22 cellular contexts compared by ENCODE assay signal in the genomic region with DNA sequence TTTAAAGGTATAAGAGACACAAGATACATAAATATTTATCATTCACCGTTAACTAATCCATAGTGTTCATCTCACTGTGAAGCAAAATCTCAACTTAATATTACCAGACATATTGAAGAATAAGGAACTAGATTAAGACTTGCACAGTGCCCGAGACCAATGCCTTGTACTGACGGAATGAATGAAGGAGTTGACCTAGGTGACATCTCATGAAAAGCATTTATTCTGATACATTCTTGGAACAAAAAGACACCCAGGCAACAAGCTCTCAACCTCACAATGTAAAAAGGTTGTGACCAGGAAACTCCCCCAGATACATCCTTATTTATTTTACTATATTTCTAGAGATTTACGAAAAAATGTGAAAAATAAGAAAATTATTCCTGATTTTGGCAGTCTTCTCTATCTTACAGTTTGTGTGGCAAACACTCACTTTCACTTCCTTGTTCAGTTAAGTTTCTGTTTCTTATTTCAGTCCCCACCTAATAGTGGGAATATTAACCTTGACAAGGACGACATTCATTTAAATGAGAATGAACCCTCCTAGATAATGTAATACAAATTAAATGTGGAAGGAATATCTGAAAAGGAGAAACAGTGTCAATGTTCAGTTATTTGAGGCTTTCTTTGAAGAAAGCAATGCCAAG. TPM values are rescaled to one million over a fixed set of nuclear protein-coding genes. Genes with fewer than 3 reads are reported as not detected.
A peak's percentile ranks its signal among the peaks of the same experiment; 100 is the strongest.
DNase-seq lines count a peak whose midpoint lies in the region; ATAC-seq and TF ChIP-seq lines count a peak whose summit lies in the region.
"Had no signal": no experiment of that assay in that cellular context is flagged by ENCODE, and none has a peak within 500 bp of the region (broad histone marks: within the 10 kb centered on the region; RNA-seq: fewer than 3 reads in every experiment).

No MANE protein-coding gene starts in this region.

- H3K79me2 ChIP-seq in OCI-LY7 (ENCODE audit: insufficient read depth, low read depth, low read length), result no peaks in the 10 kb centered on the region

- peaks cover 12% of the 10 kb centered on the region for H3K4me1 ChIP-seq in OCI-LY7 (ENCODE audit: insufficient read depth, low read length, poor library complexity, severe bottlenecking)
- H3K4me1 ChIP-seq: A549, body of pancreas, left ventricle myocardium inferior had no signal

- CTCF ChIA-PET in OCI-LY7 (lab: Charles Lee; ENCODE audit: unreplicated experiment), result no interaction called here
- CTCF ChIA-PET in RWPE1 (lab: Yijun Ruan, JAX), result no interaction called here

- H3K27ac ChIP-seq in OCI-LY7 (ENCODE audit: low read depth, low read length, poor library complexity, severe bottlenecking), result no peak overlapping the region
- no peak overlapping the region for H3K27ac ChIP-seq in substantia nigra (ENCODE audit: low read depth, low read length, poor library complexity, severe bottlenecking)
- no peak overlapping the region for H3K27ac ChIP-seq in RWPE1
- H3K27ac ChIP-seq: A549, body of pancreas, C4-2B, left ventricle myocardium inferior, SK-N-MC had no signal

- H3K4me1 Mint-ChIP-seq in CD14-positive monocyte, result peaks cover 21% of the 10 kb centered on the region
- H3K4me1 Mint-ChIP-seq in progenitor cell of endocrine pancreas (ENCODE audit: low read depth), result no peaks in the 10 kb centered on the region

- ATAC-seq in GM18907 (IDR thresholded peaks at IDR 0.05; ENCODE audit: unreplicated experiment) (peak; percentile 51), HG03469 (IDR thresholded peaks at IDR 0.05; ENCODE audit: unreplicated experiment) (peak; percentile 48)
- ATAC-seq: body of pancreas had no signal

- no peak for TF ChIP-seq CTCF in CD14-positive monocyte (IDR thresholded peaks at IDR 0.05)
- no peak for TF ChIP-seq CTCF in OCI-LY7 (conservative IDR thresholded peaks at IDR 0.05; ENCODE audit: low read length)
- no peak for TF ChIP-seq CTCF in progenitor cell of endocrine pancreas (IDR thresholded peaks at IDR 0.05; ENCODE audit: unreplicated experiment)
- TF ChIP-seq CTCF in RWPE1 (conservative IDR thresholded peaks at IDR 0.05; ENCODE audit: low read depth), result no peak

- H3K36me3 Mint-ChIP-seq in CD14-positive monocyte, result no peaks in the 10 kb centered on the region
- no peaks in the 10 kb centered on the region for H3K36me3 Mint-ChIP-seq in progenitor cell of endocrine pancreas (ENCODE audit: insufficient read depth)
- H3K36me3 Mint-ChIP-seq: activated naive CD8-positive, alpha-beta T cell had no signal

- H3K4me3 ChIP-seq in OCI-LY7 (ENCODE audit: low read depth, low read length, poor library complexity, severe bottlenecking), result no peak overlapping the region
- H3K4me3 ChIP-seq: A549, body of pancreas, left ventricle myocardium inferior, SK-N-MC had no signal

- peak overlapping the region; percentile 68 for H2AFZ ChIP-seq in OCI-LY7 (ENCODE audit: low read length)

- H3K36me3 ChIP-seq in OCI-LY7 (ENCODE audit: insufficient read depth, low read length), result no peaks in the 10 kb centered on the region
- H3K36me3 ChIP-seq: left ventricle myocardium inferior had no signal

- no TSS peak for BruUV-seq in OCI-LY7 (replicated peaks; lab: Mats Ljungman, UMichigan)

- peaks cover 2 to 4% (median 3%) of the 10 kb centered on the region in 3 donors for H3K27me3 Mint-ChIP-seq in CD14-positive monocyte (ENCODE audit: low read depth in 3 of 3)
- H3K27me3 Mint-ChIP-seq in progenitor cell of endocrine pancreas, result no peaks in the 10 kb centered on the region

- H3K4me3 Mint-ChIP-seq in CD14-positive monocyte, result peak overlapping the region in 1 of 2 donors; percentile 35
- H3K4me3 Mint-ChIP-seq in progenitor cell of endocrine pancreas (ENCODE audit: low read depth), result no peak overlapping the region
- H3K4me3 Mint-ChIP-seq: activated naive CD8-positive, alpha-beta T cell; endodermal cell had no signal

- no peaks in the 10 kb centered on the region for H3K9me2 ChIP-seq in OCI-LY7 (ENCODE audit: insufficient read depth, low read length)

- intact Hi-C loops in CD14-positive monocyte (cut with micrococcal nuclease), result no loop called here
- intact Hi-C loops in OCI-LY7 (cut with micrococcal nuclease; ENCODE audit: unreplicated experiment), result no loop called here

- DNase-seq in CD14-positive monocyte (ENCODE audit: low spot score) (no peak), OCI-LY7 (ENCODE audit: low spot score) (peak; percentile 10), progenitor cell of endocrine pancreas (ENCODE audit: low spot score, unreplicated experiment) (no peak), substantia nigra (lab: John Stamatoyannopoulos, UW) (no peak), RWPE1 (ENCODE audit: low spot score) (no peak), NCI-H510A treated with DMSO at 0.1 percent for 48 hours (lab: John Stamatoyannopoulos, UW) (no peak)
- DNase-seq: activated CD4-positive, CD25-positive, alpha-beta regulatory T cell; activated T-cell treated with anti-CD3 and anti-CD28 coated beads, Interleukin-2, amount 50 U/mL, for 48 hours; body of pancreas; endodermal cell; HCEC 1CT; head of caudate nucleus; left ventricle myocardium inferior; NCI-H1048; NCI-H526 treated with DMSO at 0.1 percent for 48 hours had no signal

- H3K9me3 Mint-ChIP-seq in CD14-positive monocyte, result no peaks in the 10 kb centered on the region
- no peaks in the 10 kb centered on the region for H3K9me3 Mint-ChIP-seq in progenitor cell of endocrine pancreas (ENCODE audit: low read depth)
- H3K9me3 Mint-ChIP-seq: endodermal cell had no signal

- no peaks in the 10 kb centered on the region for H4K20me1 ChIP-seq in OCI-LY7 (ENCODE audit: insufficient read depth, low read length)

- no peaks in the 10 kb centered on the region for H3K9me3 ChIP-seq in OCI-LY7 (ENCODE audit: low read length)
- H3K9me3 ChIP-seq: A549, body of pancreas, left ventricle myocardium inferior had no signal

- POLR2A ChIA-PET in OCI-LY7 (lab: Charles Lee), result interaction anchor here (1.9 kb wide), 1 partner anchor 19 kb away, joined by 6 read pairs; no protein-coding TSS in a partner anchor
- POLR2A ChIA-PET in RWPE1 (lab: Yijun Ruan, JAX; ENCODE audit: low non-redundant PET), result no interaction called here

- peak overlapping the region; percentile 35 for H3K4me2 ChIP-seq in OCI-LY7 (ENCODE audit: low read length)
- H3K4me2 ChIP-seq: A549 had no signal

- H3K27ac Mint-ChIP-seq in CD14-positive monocyte, result peak overlapping the region; percentile 14 to 86 (median 35)
- H3K27ac Mint-ChIP-seq in progenitor cell of endocrine pancreas, result no peak overlapping the region
- H3K27ac Mint-ChIP-seq: activated naive CD8-positive, alpha-beta T cell; endodermal cell had no signal

RNA-seq across cellular contexts. Expression of a gene that starts 28.4 kb away (rescaled TPM):
- polyA plus RNA-seq in CD14-positive monocyte, result 1 to 10 TPM in 1 of 2 donors, under 1 TPM in 1; 1.00 to 1.8 TPM
- total RNA-seq in OCI-LY7 (2014; rRNA removed; shearing (Covaris generic)), result not detected in 2 replicates
- total RNA-seq in OCI-LY7 (2022), result not detected in 2 replicates
- total RNA-seq in progenitor cell of endocrine pancreas, result 2.5 and 2.6 TPM in 2 replicates
- total RNA-seq: body of pancreas, left ventricle myocardium inferior, temporal lobe had no signal
- polyA plus RNA-seq: A549 had no signal

RNA-seq across cellular contexts. Expression of a gene that starts 34.3 kb away (rescaled TPM):
- under 1 TPM; 0.43 to 0.44 TPM for polyA plus RNA-seq in CD14-positive monocyte
- total RNA-seq in OCI-LY7 (2014; rRNA removed; shearing (Covaris generic)), result 2.3 and 3.4 TPM in 2 replicates
- total RNA-seq in OCI-LY7 (2022) (3.3 and 4.3 TPM in 2 replicates), progenitor cell of endocrine pancreas (11.5 and 13.4 TPM in 2 replicates)
